18 cellular contexts compared by ENCODE assay signal in the genomic region with DNA sequence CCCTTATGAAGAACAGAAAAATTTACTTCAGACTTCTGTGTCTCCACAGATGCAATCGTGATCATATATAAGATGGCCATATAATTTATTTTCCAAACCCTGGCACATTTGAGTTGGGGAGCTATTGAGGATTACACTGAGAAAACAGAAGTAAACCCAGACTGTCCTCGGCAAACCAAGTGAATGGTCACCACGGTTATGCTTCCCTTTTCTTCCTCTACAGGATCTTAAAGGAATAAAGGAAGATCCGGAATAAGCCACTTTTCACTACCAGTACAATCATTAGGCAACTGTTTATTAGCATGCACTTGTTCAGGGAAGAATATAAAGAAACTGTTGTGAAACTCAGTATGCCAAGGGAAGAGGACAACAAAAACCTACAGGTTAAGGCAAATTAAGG.
"Had no signal": no experiment of that assay in that cellular context is flagged by ENCODE, and none has a peak within 500 bp of the region (broad histone marks: within the 10 kb centered on the region; RNA-seq: fewer than 3 reads in every experiment).

No MANE protein-coding gene starts in this region.

- H3K9me3 Mint-ChIP-seq: activated CD8-positive, alpha-beta T cell treated with anti-CD3 and anti-CD28 coated beads for 36 hours; activated naive CD8-positive, alpha-beta T cell treated with anti-CD3 and anti-CD28 coated beads, Interleukin-2, amount 10 ng/mL, durations not matched to agents 7 days and 5 days; endodermal cell; naive thymus-derived CD4-positive, alpha-beta T cell; type B pancreatic cell had no signal

- DNase-seq: activated CD8-positive, alpha-beta T cell treated with anti-CD3 and anti-CD28 coated beads for 36 hours; activated naive CD4-positive, alpha-beta T cell; activated naive CD8-positive, alpha-beta T cell treated with anti-CD3 and anti-CD28 coated beads, Interleukin-2, amount 10 ng/mL, durations not matched to agents 7 days and 5 days; endodermal cell; erythroblast; gastrocnemius medialis; left colon; mammary epithelial cell; naive thymus-derived CD4-positive, alpha-beta T cell; right cardiac atrium; stimulated activated CD4-positive, alpha-beta T cell treated with anti-CD3 and anti-CD28 coated beads, Interleukin-15, amount 100 ng/mL, for 24 hours; stimulated activated CD4-positive, alpha-beta T cell treated with anti-CD3 and anti-CD28 coated beads, Interleukin-4, amount 100 ng/mL, for 1 hour; stimulated activated naive CD4-positive, alpha-beta T cell treated with Interleukin-2 at 50 U/mL for 16 hours; T-helper 9 cell had no signal

- H3K4me1 ChIP-seq: gastrocnemius medialis, prostate gland had no signal

- H3K27me3 Mint-ChIP-seq: activated CD8-positive, alpha-beta T cell treated with anti-CD3 and anti-CD28 coated beads for 36 hours; activated naive CD8-positive, alpha-beta T cell treated with anti-CD3 and anti-CD28 coated beads, Interleukin-2, amount 10 ng/mL, durations not matched to agents 7 days and 5 days; naive thymus-derived CD4-positive, alpha-beta T cell; type B pancreatic cell had no signal

- H3K4me3 Mint-ChIP-seq: activated CD8-positive, alpha-beta T cell treated with anti-CD3 and anti-CD28 coated beads for 36 hours; activated naive CD8-positive, alpha-beta T cell treated with anti-CD3 and anti-CD28 coated beads, Interleukin-2, amount 10 ng/mL, durations not matched to agents 7 days and 5 days; endodermal cell; naive thymus-derived CD4-positive, alpha-beta T cell; type B pancreatic cell had no signal

- H3K4me1 Mint-ChIP-seq: endodermal cell had no signal

- H3K27me3 ChIP-seq: gastrocnemius medialis had no signal

- H3K36me3 ChIP-seq: prostate gland had no signal

- H3K9me3 ChIP-seq: gastrocnemius medialis, mucosa of descending colon, prostate gland had no signal

- H3K4me3 ChIP-seq: gastrocnemius medialis, mucosa of descending colon, prostate gland, skin epidermis had no signal

- H3K27ac ChIP-seq: gastrocnemius medialis, prostate gland, skin epidermis had no signal

- H3K27ac Mint-ChIP-seq: activated naive CD8-positive, alpha-beta T cell treated with anti-CD3 and anti-CD28 coated beads, Interleukin-2, amount 10 ng/mL, durations not matched to agents 7 days and 5 days; type B pancreatic cell had no signal
